Comparison of ENCODE assay signal across 15 cellular contexts in the genomic region with DNA sequence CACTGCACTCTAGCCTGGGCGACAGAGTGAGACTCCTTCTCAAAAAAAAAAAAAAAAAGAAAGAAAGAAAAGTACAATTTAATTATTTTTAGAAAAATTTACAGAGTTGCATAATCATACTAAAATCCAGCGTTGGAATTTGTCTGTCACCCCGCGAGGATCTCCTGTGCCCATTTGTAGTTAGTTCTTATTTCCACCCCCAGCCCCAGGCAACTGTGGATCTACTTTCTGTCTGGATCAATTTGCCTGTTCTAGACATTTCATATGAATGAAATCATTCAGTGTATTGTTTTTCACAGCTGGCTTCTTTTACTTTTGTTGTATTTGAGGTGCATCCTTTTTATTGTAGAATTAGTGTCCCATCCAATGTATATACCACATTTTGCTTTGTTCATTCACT.
A peak's percentile ranks its signal among the peaks of the same experiment; 100 is the strongest.
DNase-seq lines count a peak whose midpoint lies in the region; ATAC-seq and TF ChIP-seq lines count a peak whose summit lies in the region.
"Had no signal": no experiment of that assay in that cellular context is flagged by ENCODE, and none has a peak within 500 bp of the region (broad histone marks: within the 10 kb centered on the region; RNA-seq: fewer than 3 reads in every experiment).

No MANE protein-coding gene starts in this region.

- DNase-seq in AG10803 (ENCODE audit: low read depth) (peak; percentile 68), LHCN-M2 (ENCODE audit: low read depth) (peak; percentile 36), dedifferentiated amniotic fluid mesenchymal stem cell (ENCODE audit: extremely low spot score) (peak; percentile 48), osteocyte (ENCODE audit: extremely low spot score, unreplicated experiment) (no peak), SIG-M5 treated with dmso at 0.1 percent for 504 hours (lab: John Stamatoyannopoulos, UW; ENCODE audit: unreplicated experiment) (no peak), GM10266 (ENCODE audit: extremely low spot score) (no peak)
- DNase-seq: 8988T; BE2C; CD4-positive, alpha-beta memory T cell; COR-L47; DMS153; DMS79 treated with DMSO at 0.1 percent for 48 hours; GF-D8 had no signal

- no peak overlapping the region for H3K4me3 ChIP-seq in AG10803 (ENCODE audit: low read length)

- peaks cover 24% of the 10 kb centered on the region for H3K36me3 Mint-ChIP-seq in osteocyte (ENCODE audit: unreplicated experiment)
- H3K36me3 Mint-ChIP-seq: CD4-positive, alpha-beta memory T cell had no signal

- H3K9me3 Mint-ChIP-seq in osteocyte (ENCODE audit: unreplicated experiment): no peaks in the 10 kb centered on the region
- H3K9me3 Mint-ChIP-seq: CD4-positive, alpha-beta memory T cell had no signal

- H3K27ac Mint-ChIP-seq in osteocyte (ENCODE audit: unreplicated experiment): peak overlapping the region; percentile 25
- H3K27ac Mint-ChIP-seq: CD4-positive, alpha-beta memory T cell had no signal

- TF ChIP-seq CTCF in AG10803 (conservative IDR thresholded peaks at IDR 0.05; ENCODE audit: low read length) (no peak), osteocyte (IDR thresholded peaks at IDR 0.05) (no peak), GM10266 (IDR thresholded peaks at IDR 0.05; ENCODE audit: control insufficient read depth, insufficient read depth, low read depth, missing control alignments) (no peak)

- H3K4me3 Mint-ChIP-seq in osteocyte (ENCODE audit: unreplicated experiment): no peak overlapping the region
- H3K4me3 Mint-ChIP-seq: CD4-positive, alpha-beta memory T cell had no signal

- ATAC-seq in HG03039 (IDR thresholded peaks at IDR 0.05; ENCODE audit: unreplicated experiment): no peak
- ATAC-seq: HCT116 had no signal

- no peaks in the 10 kb centered on the region for H3K27me3 Mint-ChIP-seq in osteocyte (ENCODE audit: unreplicated experiment)

- H3K4me1 Mint-ChIP-seq in osteocyte (ENCODE audit: unreplicated experiment): peaks cover 14% of the 10 kb centered on the region
- H3K4me1 Mint-ChIP-seq: CD4-positive, alpha-beta memory T cell had no signal

Comparison
In these comparisons a context has a peak if more than half of its experiments do, and no peak if none do; other contexts are left out.
1. DNase-seq: peak in AG10803 (single experiment), LHCN-M2 (single experiment) and dedifferentiated amniotic fluid mesenchymal stem cell (single experiment); none in osteocyte (single experiment), SIG-M5 treated with dmso at 0.1 percent for 504 hours (single experiment) and GM10266 (single experiment).